8 cellular contexts compared by ENCODE assay signal in the genomic region with DNA sequence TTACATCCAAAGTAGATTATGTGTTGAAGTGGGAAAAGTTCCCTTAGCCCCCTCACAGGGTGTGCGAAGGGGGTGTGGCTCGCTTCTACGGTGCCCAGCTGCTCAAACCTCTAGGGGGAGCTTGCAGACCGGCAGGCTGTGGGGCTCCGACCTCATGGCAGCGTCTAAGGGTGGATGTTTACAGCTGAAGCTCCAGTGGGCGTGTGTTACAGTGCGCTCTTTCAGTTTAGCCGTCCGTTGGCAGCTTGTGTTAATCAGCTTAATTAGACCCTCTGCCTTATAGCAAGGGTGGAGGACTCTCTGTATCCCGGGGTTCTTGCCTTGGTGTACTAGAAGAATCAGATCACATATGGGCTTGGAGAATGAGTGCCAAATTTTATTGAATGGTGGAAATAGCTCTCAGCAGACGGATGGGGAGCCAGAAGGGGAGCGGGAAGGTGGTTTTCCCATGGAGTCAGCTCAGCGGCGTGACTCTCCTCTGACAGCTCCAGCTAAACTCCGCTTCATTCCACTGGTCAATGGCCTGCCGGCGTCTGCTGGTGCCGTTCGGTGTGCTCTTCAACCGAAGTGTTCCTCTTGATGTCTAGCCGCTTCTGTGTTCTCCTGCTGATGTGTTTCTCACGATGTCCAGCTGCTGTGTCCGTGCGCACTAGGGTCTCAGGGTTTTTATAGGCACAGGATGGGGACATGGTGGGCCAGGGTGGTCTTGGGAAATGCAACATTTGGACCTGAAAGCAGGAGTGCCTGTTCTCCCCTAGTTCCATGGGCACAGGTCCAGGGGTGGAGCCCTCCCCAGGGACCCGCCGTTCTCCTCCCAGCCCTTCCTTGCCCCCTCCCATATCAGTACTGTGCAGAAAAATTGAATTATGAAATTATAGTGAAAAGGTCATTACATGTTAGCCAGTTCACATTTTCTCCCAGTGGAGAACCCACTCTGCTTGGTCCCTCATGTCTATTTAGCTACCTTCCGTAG. TPM values are rescaled to one million over a fixed set of nuclear protein-coding genes. Genes with fewer than 3 reads are reported as not detected.
DNase-seq lines count a peak whose midpoint lies in the region; ATAC-seq and TF ChIP-seq lines count a peak whose summit lies in the region.

No MANE protein-coding gene starts in this region.

- DNase-seq in Calu3 (peak; percentile 47), NOMO-1 treated with dmso at 0.1 percent for 144 hours (lab: John Stamatoyannopoulos, UW; ENCODE audit: unreplicated experiment) (peak; percentile 74), right cardiac atrium (peak; percentile 28 to 72 (median 67)), smooth muscle cell (lab: John Stamatoyannopoulos, UW; ENCODE audit: unreplicated experiment) (peak; percentile 18), tibial artery (no peak)
- DNase-seq in activated naive CD4-positive, alpha-beta T cell treated with anti-CD3 and anti-CD28 coated beads, Interleukin-2, amount 50 U/mL, for 16 hours: peak; percentile 42

- H3K4me3 Mint-ChIP-seq in Calu3 (ENCODE audit: low read depth, unreplicated experiment): no peak overlapping the region

- no peak overlapping the region for H3K9ac ChIP-seq in smooth muscle cell (ENCODE audit: low read depth)

- H3F3A ChIP-seq in smooth muscle cell (ENCODE audit: low read depth): no peaks in the 10 kb centered on the region

- H3K4me2 ChIP-seq in smooth muscle cell: peak overlapping the region; percentile 85

- H3K9me3 Mint-ChIP-seq in Calu3 (ENCODE audit: low read depth, unreplicated experiment): no peaks in the 10 kb centered on the region

- H3K79me2 ChIP-seq in smooth muscle cell (ENCODE audit: low read depth): no peaks in the 10 kb centered on the region

- no peaks in the 10 kb centered on the region for H4K20me1 ChIP-seq in smooth muscle cell (ENCODE audit: low read depth)

- H3K4me1 ChIP-seq in right cardiac atrium (ENCODE audit: control insufficient read depth, insufficient read depth, low read length) (no peaks in the 10 kb centered on the region), smooth muscle cell (ENCODE audit: low read depth) (no peaks in the 10 kb centered on the region), tibial artery (peaks cover 0 to 12% (median 2%) of the 10 kb centered on the region in 4 donors)

- intact Hi-C loops in Calu3 (cut with micrococcal nuclease; ENCODE audit: unreplicated experiment) (loop anchor here (2.0 kb wide), 1 partner anchor 517 kb away; no protein-coding TSS in a partner anchor), right cardiac atrium (cut with DNase I) (loop anchor here in 3 of 4 donors (10.0 kb wide), 2 partner anchors 125 to 135 kb away; no protein-coding TSS in a partner anchor), tibial artery (cut with DNase I; ENCODE audit: low total_unique reads) (loop anchor here (10.0 kb wide), 1 partner anchor 515 kb away; no protein-coding TSS in a partner anchor)

- H3K36me3 ChIP-seq in smooth muscle cell (ENCODE audit: low read depth) (no peaks in the 10 kb centered on the region), tibial artery (no peaks in the 10 kb centered on the region)

- H3K4me3 ChIP-seq in right cardiac atrium (ENCODE audit: low read length): no peak overlapping the region
- peak overlapping the region; percentile 43 for H3K4me3 ChIP-seq in smooth muscle cell
- no peak overlapping the region for H3K4me3 ChIP-seq in tibial artery

- CTCF ChIA-PET in Calu3 (lab: Charles Lee): interaction anchor here (0.9 to 1.5 kb wide), 2 partner anchors 16 to 507 kb away, joined by 3 read pairs; no protein-coding TSS in a partner anchor

- H3K4me1 Mint-ChIP-seq in Calu3 (ENCODE audit: low read depth, unreplicated experiment): no peaks in the 10 kb centered on the region

- no peak overlapping the region for H3K27ac Mint-ChIP-seq in Calu3 (ENCODE audit: unreplicated experiment)

- WGBS in right cardiac atrium: 28% methylated on average over 28 of the region's 28 CpGs
- WGBS in smooth muscle cell (ENCODE audit: low lambda C conversion rate): 48% methylated on average over 28 of the region's 28 CpGs

- ATAC-seq in GM19351 (IDR thresholded peaks at IDR 0.05; ENCODE audit: unreplicated experiment) (peak; percentile 63), HG03342 (IDR thresholded peaks at IDR 0.05; ENCODE audit: unreplicated experiment) (peak; percentile 79), right cardiac atrium (peak; percentile 74 to 76)

- peaks cover 2% of the 10 kb centered on the region for H3K27me3 ChIP-seq in right cardiac atrium (ENCODE audit: control insufficient read depth, insufficient read depth)
- H3K27me3 ChIP-seq in smooth muscle cell (ENCODE audit: low read depth): peaks cover 19% of the 10 kb centered on the region
- peaks cover 0 to 15% of the 10 kb centered on the region in 2 donors for H3K27me3 ChIP-seq in tibial artery

- TF ChIP-seq CTCF in Calu3 (IDR thresholded peaks at IDR 0.05; ENCODE audit: unreplicated experiment): no peak
- peak; percentile 57 for TF ChIP-seq CTCF in smooth muscle cell (IDR thresholded peaks at IDR 0.05; ENCODE audit: borderline replicate concordance, insufficient read depth, poor library complexity, severe bottlenecking)
- TF ChIP-seq CTCF in tibial artery (IDR thresholded peaks at IDR 0.05): peak in 1 of 2 experiments; percentile 7

- H2AFZ ChIP-seq in smooth muscle cell (ENCODE audit: low read depth): peak overlapping the region; percentile 87

- no TSS peak for BruUV-seq in Calu3 (replicated peaks; lab: Mats Ljungman, UMichigan)

- H3K9me3 ChIP-seq in right cardiac atrium (ENCODE audit: control insufficient read depth, low read length): no peaks in the 10 kb centered on the region
- no peaks in the 10 kb centered on the region for H3K9me3 ChIP-seq in smooth muscle cell (replicated peaks; ENCODE audit: low read depth)
- H3K9me3 ChIP-seq in tibial artery: no peaks in the 10 kb centered on the region

- peaks cover 30% of the 10 kb centered on the region for H3K27me3 Mint-ChIP-seq in Calu3 (ENCODE audit: unreplicated experiment)

- no peaks in the 10 kb centered on the region for H3K36me3 Mint-ChIP-seq in Calu3 (ENCODE audit: insufficient read depth, unreplicated experiment)

- no peak overlapping the region for H3K27ac ChIP-seq in right cardiac atrium (ENCODE audit: low read length)
- H3K27ac ChIP-seq in smooth muscle cell (ENCODE audit: low read depth): no peak overlapping the region
- H3K27ac ChIP-seq in tibial artery: no peak overlapping the region

RNA-seq across cellular contexts. Expression of gene OR10G7, which starts 28.6 kb away (rescaled TPM):
- not detected in 2 replicates for total RNA-seq in Calu3 (2022)
- not detected for total RNA-seq in right cardiac atrium
- not detected for polyA plus RNA-seq in right cardiac atrium
- total RNA-seq in smooth muscle cell: not detected in 2 replicates
- polyA plus RNA-seq in smooth muscle cell: not detected in 2 replicates

RNA-seq across cellular contexts. Expression of gene OR10G8, which starts 43.1 kb away (rescaled TPM):
- not detected in 2 replicates for total RNA-seq in Calu3 (2022)
- total RNA-seq in right cardiac atrium: not detected
- polyA plus RNA-seq in right cardiac atrium: not detected
- not detected in 2 replicates for total RNA-seq in smooth muscle cell
- not detected in 2 replicates for polyA plus RNA-seq in smooth muscle cell

RNA-seq across cellular contexts. Expression of gene VWA5A, which starts 45.5 kb away (rescaled TPM):
- total RNA-seq in Calu3 (2022) (1.9 and 3.3 TPM in 2 replicates), right cardiac atrium (1 to 10 TPM; 4.3 to 7.1 (median 6.2) TPM), smooth muscle cell (10.1 and 11.5 TPM in 2 replicates)
- polyA plus RNA-seq in right cardiac atrium (3.1 TPM), smooth muscle cell (12.3 and 16.0 TPM in 2 replicates)

RNA-seq across cellular contexts. Expression of gene OR10G9, which starts 46.9 kb away (rescaled TPM):
- not detected in 2 replicates for total RNA-seq in Calu3 (2022)
- total RNA-seq in right cardiac atrium: not detected
- not detected for polyA plus RNA-seq in right cardiac atrium
- total RNA-seq in smooth muscle cell: not detected in 2 replicates
- polyA plus RNA-seq in smooth muscle cell: not detected in 2 replicates

RNA-seq across cellular contexts. Expression of gene OR10G4, which starts 56.9 kb away (rescaled TPM):
- not detected in 2 replicates for total RNA-seq in Calu3 (2022)
- total RNA-seq in right cardiac atrium: not detected
- polyA plus RNA-seq in right cardiac atrium: not detected
- not detected in 2 replicates for total RNA-seq in smooth muscle cell
- not detected in 2 replicates for polyA plus RNA-seq in smooth muscle cell

Comparison
In these comparisons a context has a peak if more than half of its experiments do, and no peak if none do; other contexts are left out.
1. DNase-seq: peak in Calu3 (single experiment), NOMO-1 treated with dmso at 0.1 percent for 144 hours (single experiment), activated naive CD4-positive, alpha-beta T cell treated with anti-CD3 and anti-CD28 coated beads, Interleukin-2, amount 50 U/mL, for 16 hours (single experiment), right cardiac atrium (3 of 3) and smooth muscle cell (single experiment); none in tibial artery (0 of 2).
2. Peak in every context shown above with its lines, with median percentiles within 50 percentile points of each other: ATAC-seq.